ENCODE assay signal across 8 cellular contexts in genomic region chr14:70909788-70910614, GRCh38. TPM values are rescaled to one million over a fixed set of nuclear protein-coding genes. Genes with fewer than 3 reads are reported as not detected.
A peak's percentile ranks its signal among the peaks of the same experiment; 100 is the strongest.
DNase-seq lines count a peak whose midpoint lies in the region; ATAC-seq and TF ChIP-seq lines count a peak whose summit lies in the region.

No MANE protein-coding gene starts in this region.

- DNase-seq in ELR (ENCODE audit: low read depth) (peak; percentile 42), MG63 (no peak), breast epithelium (ENCODE audit: low spot score in 2 of 2) (no peak), nephron progenitor cell (no peak), H4 (ENCODE audit: low spot score) (no peak), NCI-H524 (lab: John Stamatoyannopoulos, UW) (no peak), COLO668 (lab: John Stamatoyannopoulos, UW; ENCODE audit: unreplicated experiment) (no peak)

- H3K36me3 Mint-ChIP-seq in nephron progenitor cell (ENCODE audit: low read depth) = peaks cover 35% of the 10 kb centered on the region

- H3K4me3 ChIP-seq in MG63 (peak overlapping the region; percentile 79; the same call in 1 of the 2 replicates), breast epithelium (peak overlapping the region in 2 of 3 donors; percentile 95 to 97)

- no peak for ATAC-seq in HG03039 (IDR thresholded peaks at IDR 0.05; ENCODE audit: unreplicated experiment)

- peak overlapping the region; percentile 62 to 97 for H3K27ac ChIP-seq in breast epithelium

- TF ChIP-seq POLR2A in breast epithelium (IDR thresholded peaks at IDR 0.05) = no peak

- peak overlapping the region; percentile 92 for H3K4me3 Mint-ChIP-seq in nephron progenitor cell

- intact Hi-C loops in breast epithelium (cut with DNase I; ENCODE audit: low total_unique reads) = no loop called here

- peak overlapping the region; percentile 65 for H3K27ac Mint-ChIP-seq in nephron progenitor cell

- H3K4me1 Mint-ChIP-seq in nephron progenitor cell = peaks cover 56% of the 10 kb centered on the region

- peaks cover 0 to 6% of the 10 kb centered on the region in 2 donors for H3K4me1 ChIP-seq in breast epithelium

- TF ChIP-seq CTCF in breast epithelium (IDR thresholded peaks at IDR 0.05) = no peak
- TF ChIP-seq CTCF in nephron progenitor cell (IDR thresholded peaks at IDR 0.05) = no peak

- H3K27me3 ChIP-seq in MG63 = no peaks in the 10 kb centered on the region
- H3K27me3 ChIP-seq in breast epithelium = no peaks in the 10 kb centered on the region

- H3K9me3 ChIP-seq in MG63 = no peaks in the 10 kb centered on the region
- H3K9me3 ChIP-seq in breast epithelium = no peaks in the 10 kb centered on the region

- no peaks in the 10 kb centered on the region for H3K27me3 Mint-ChIP-seq in nephron progenitor cell (ENCODE audit: low read depth, poor library complexity)

- no peaks in the 10 kb centered on the region for H3K36me3 ChIP-seq in MG63
- H3K36me3 ChIP-seq in breast epithelium = no peaks in the 10 kb centered on the region

- H3K9me3 Mint-ChIP-seq in nephron progenitor cell = peaks cover under 1% of the 10 kb centered on the region

RNA-seq across cellular contexts. Expression of gene PCNX1, which starts 2.7 kb away (rescaled TPM):
- total RNA-seq in MG63 (2014; rRNA removed; shearing (Covaris generic); ENCODE audit: low replicate concordance) = 25.4 TPM in 2 replicates
- 100 to 1,000 TPM in 1 of 3 donors, 10 to 100 TPM in 2; 61.8 to 105 (median 92.5) TPM for total RNA-seq in breast epithelium
- 18.5 and 22.2 TPM in 2 replicates for total RNA-seq in H4 (2014; rRNA removed; shearing (Covaris generic))
